In genomic region chr3:53269888-53270880, GRCh38 we compare ENCODE assay signal across 1 cellular context.
TF ChIP-seq lines count a peak whose summit lies in the region.

No MANE protein-coding gene starts in this region.

TF ChIP-seq in H1, 55 proteins besides CTCF, POLR2A, EP300 and RAD21 (continued from another document):
- TF ChIP-seq CHD7 (IDR thresholded peaks at IDR 0.05; ENCODE audit: insufficient replicate concordance, low read length) (no peak), CBX8 (IDR thresholded peaks at IDR 0.05; ENCODE audit: borderline replicate concordance, low read depth, low read length) (no peak), JUN (IDR thresholded peaks at IDR 0.05; ENCODE audit: low read depth, low read length) (no peak), CEBPB (IDR thresholded peaks at IDR 0.05; ENCODE audit: low read depth, low read length) (no peak), KDM5A (IDR thresholded peaks at IDR 0.05; ENCODE audit: low read length) (no peak), BRCA1 (IDR thresholded peaks at IDR 0.05; ENCODE audit: low read depth, low read length) (no peak), SUZ12 (IDR thresholded peaks at IDR 0.05; ENCODE audit: low read length) (no peak), FOSL1 (IDR thresholded peaks at IDR 0.05; ENCODE audit: insufficient read depth, low read depth, low read length) (no peak), EGR1 (IDR thresholded peaks at IDR 0.05; ENCODE audit: borderline replicate concordance, low read depth, low read length) (no peak), POLR2AphosphoS5 (IDR thresholded peaks at IDR 0.05; ENCODE audit: low read depth, low read length) (no peak; the same call in 1 of the 2 replicates), MAX (IDR thresholded peaks at IDR 0.05) (peak; percentile 60), YY1 (IDR thresholded peaks at IDR 0.05; ENCODE audit: low read depth, low read length) (no peak), SRF (IDR thresholded peaks at IDR 0.05; ENCODE audit: low read depth, low read length) (no peak), HDAC6 (IDR thresholded peaks at IDR 0.05; ENCODE audit: low read depth, low read length) (no peak), JUND (IDR thresholded peaks at IDR 0.05; ENCODE audit: low read length) (peak; percentile 57; the same call in 1 of the 2 replicates), TEAD4 (IDR thresholded peaks at IDR 0.05; ENCODE audit: low read depth, low read length) (no peak), TCF12 (IDR thresholded peaks at IDR 0.05; ENCODE audit: low read depth, low read length) (0 out of 2 replicates have a peak, but pooled peaks have one; percentile 23), GTF2F1 (IDR thresholded peaks at IDR 0.05; ENCODE audit: borderline replicate concordance, low read depth, low read length) (no peak), CTBP2 (IDR thresholded peaks at IDR 0.05; ENCODE audit: borderline replicate concordance, insufficient read depth, insufficient read length, low read length) (peak; percentile 67), CREB1 (IDR thresholded peaks at IDR 0.05) (no peak), SP4 (IDR thresholded peaks at IDR 0.05; ENCODE audit: low read length) (no peak), MAFK (IDR thresholded peaks at IDR 0.05; ENCODE audit: low read depth, low read length) (peak; percentile 99), CHD1 (IDR thresholded peaks at IDR 0.05; ENCODE audit: low read depth, low read length) (no peak), TAF1 (IDR thresholded peaks at IDR 0.05; ENCODE audit: low read depth, low read length) (peak; percentile 57; the same call in 1 of the 2 replicates), CBX5 (IDR thresholded peaks at IDR 0.05; ENCODE audit: low read depth, low read length) (no peak), BACH1 (IDR thresholded peaks at IDR 0.05; ENCODE audit: low read length) (peak; percentile 100), SIRT6 (IDR thresholded peaks at IDR 0.05; ENCODE audit: low read length) (no peak)
TF ChIP-seq in H1: peak in this region for 8.
